In the genomic region with DNA sequence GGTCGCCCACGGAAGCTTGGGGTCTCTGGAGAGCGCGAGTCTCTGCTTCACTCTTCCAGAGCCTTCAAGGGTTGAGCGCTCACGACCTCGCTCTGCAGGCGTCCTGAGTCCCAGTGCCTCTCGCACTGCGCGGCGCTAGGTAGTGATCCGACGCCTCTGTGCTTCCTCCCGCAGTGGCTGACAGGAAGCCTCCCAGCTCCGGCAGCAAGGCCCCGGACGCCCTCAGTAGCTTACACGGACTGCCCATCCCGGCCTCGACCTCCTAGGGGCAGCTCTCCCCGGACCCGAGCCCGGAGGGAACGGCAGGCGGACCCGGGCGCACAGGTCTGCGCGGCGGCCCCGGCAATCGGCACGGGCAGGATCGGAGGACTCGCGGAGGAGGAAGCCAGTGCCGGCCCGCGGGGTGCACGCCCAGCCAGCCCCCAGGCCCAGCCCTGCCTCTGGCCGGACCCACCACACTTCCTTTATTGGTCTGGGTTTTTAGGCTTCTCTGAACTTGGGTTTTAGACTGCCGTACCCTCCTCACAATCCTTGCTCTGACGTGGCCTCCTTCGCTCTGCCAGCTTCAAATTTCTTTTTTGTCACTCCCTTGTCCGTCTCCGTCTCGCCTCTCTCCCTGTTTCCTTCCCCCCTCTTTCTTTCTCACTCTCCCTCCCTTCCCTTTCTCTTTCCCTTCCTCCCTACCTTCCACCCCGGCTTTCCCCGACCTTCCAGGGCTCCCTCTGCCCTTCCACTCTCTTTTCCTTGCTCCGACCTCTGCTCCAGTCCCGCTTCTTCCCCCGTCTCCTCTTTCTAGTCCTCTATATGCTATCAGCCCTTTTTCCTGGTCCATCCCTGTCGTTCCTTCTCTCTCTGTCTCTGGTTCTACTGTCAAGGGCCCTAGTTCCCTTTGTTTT, we compare ENCODE assay signal across 30 cellular contexts. TPM values are rescaled to one million over a fixed set of nuclear protein-coding genes. Genes with fewer than 3 reads are reported as not detected.
DNase-seq lines count a peak whose midpoint lies in the region; ATAC-seq and TF ChIP-seq lines count a peak whose summit lies in the region.
"Had no signal": no experiment of that assay in that cellular context is flagged by ENCODE, and none has a peak within 500 bp of the region (broad histone marks: within the 10 kb centered on the region; RNA-seq: fewer than 3 reads in every experiment).

No MANE protein-coding gene starts in this region.

- H3K4me1 ChIP-seq in GM23338 (ENCODE audit: insufficient read depth) (peaks cover 40% of the 10 kb centered on the region), iPS-18a (ENCODE audit: control insufficient read depth, low read depth, low read length) (peaks cover 7% of the 10 kb centered on the region)

- H3K36me3 ChIP-seq in GM23338 (ENCODE audit: insufficient read depth) (no peaks in the 10 kb centered on the region), iPS-18a (ENCODE audit: control insufficient read depth, low read depth, low read length) (no peaks in the 10 kb centered on the region)

- no peak overlapping the region for H3K9ac ChIP-seq in iPS-18a (ENCODE audit: low read length)

- H3K9me3 ChIP-seq in T-helper 17 cell (ENCODE audit: control insufficient read depth, low read length, poor library complexity, severe bottlenecking) = no peaks in the 10 kb centered on the region
- peaks cover 8% of the 10 kb centered on the region for H3K9me3 ChIP-seq in iPS-18a (ENCODE audit: control insufficient read depth, low read depth, low read length)

- H3K4me3 Mint-ChIP-seq in GM23338 = peak overlapping the region; percentile 74
- peak overlapping the region; percentile 1 for H3K4me3 Mint-ChIP-seq in T-helper 17 cell
- H3K4me3 Mint-ChIP-seq: activated CD8-positive, alpha-beta T cell treated with anti-CD3 and anti-CD28 coated beads for 36 hours; brain; IgD-negative memory B cell had no signal

- H3F3A ChIP-seq in GM23338 (replicated peaks; ENCODE audit: low read depth) = peaks cover 22% of the 10 kb centered on the region; the same call in 1 of the 2 replicates

- peaks cover 25% of the 10 kb centered on the region for H4K20me1 ChIP-seq in GM23338 (replicated peaks; ENCODE audit: insufficient read depth)

- H3K27ac ChIP-seq in GM23338 (ENCODE audit: low read depth) (no peak overlapping the region), iPS-18a (ENCODE audit: low read length) (no peak overlapping the region)
- H3K27ac ChIP-seq: HL-60, PC-9 had no signal

- H3K27me3 Mint-ChIP-seq in GM23338 (ENCODE audit: insufficient read depth, low read depth, poor library complexity) (peaks cover 90% of the 10 kb centered on the region), T-helper 17 cell (peaks cover 73% of the 10 kb centered on the region)

- ATAC-seq in GM23338 (peak; percentile 61), T-helper 17 cell (no peak), omental fat pad (ENCODE audit: low FRiP score) (peak; percentile 28), GM21381 (IDR thresholded peaks at IDR 0.05; ENCODE audit: unreplicated experiment) (no peak)
- ATAC-seq: activated CD8-positive, alpha-beta T cell treated with anti-CD3 and anti-CD28 coated beads for 36 hours; HCT116 had no signal

- TF ChIP-seq CTCF in GM23338 (conservative IDR thresholded peaks at IDR 0.05; ENCODE audit: low read depth in 2 of 2) (no peak), omental fat pad (IDR thresholded peaks at IDR 0.05) (no peak)

- DNase-seq in GM23338 (ENCODE audit: low spot score) = peak; percentile 84
- no peak for DNase-seq in T-helper 17 cell
- no peak for DNase-seq in omental fat pad (ENCODE audit: low spot score)
- DNase-seq in stimulated activated CD4-positive, alpha-beta T cell treated with anti-CD3 and anti-CD28 coated beads, Interleukin-2, amount 100 ng/mL, for 48 hours = no peak
- DNase-seq in T-helper 9 cell = no peak
- no peak for DNase-seq in kidney glomerular epithelial cell (lab: John Stamatoyannopoulos, UW)
- DNase-seq: ACHN; activated CD4-positive, alpha-beta T cell treated with anti-CD3 and anti-CD28 coated beads for 1 hour; activated CD8-positive, alpha-beta T cell treated with anti-CD3 and anti-CD28 coated beads for 36 hours; activated effector memory CD4-positive, alpha-beta T cell treated with Interleukin-2 at 50 U/mL for 16 hours; DMS79; NCI-H1092 treated with DMSO at 0.1 percent for 48 hours; NCI-H2029 treated with DMSO at 0.1 percent for 48 hours; NCI-H446 treated with DMSO at 0.1 percent for 48 hours; PC-9; SHP77 treated with DMSO at 0.1 percent for 48 hours; stimulated activated CD4-positive, alpha-beta T cell treated with anti-CD3 and anti-CD28 coated beads, Interleukin-4, amount 100 ng/mL, for 1 hour; stimulated activated naive CD4-positive, alpha-beta T cell had no signal

- no peaks in the 10 kb centered on the region for H3K36me3 Mint-ChIP-seq in GM23338 (ENCODE audit: low read depth)
- peaks cover 7% of the 10 kb centered on the region for H3K36me3 Mint-ChIP-seq in T-helper 17 cell (ENCODE audit: low read depth)
- H3K36me3 Mint-ChIP-seq: brain, IgD-negative memory B cell had no signal

- peak overlapping the region; percentile 94 for H2AFZ ChIP-seq in GM23338
- H2AFZ ChIP-seq: PC-9 had no signal

- peaks cover 39% of the 10 kb centered on the region for H3K4me1 Mint-ChIP-seq in GM23338
- peaks cover 2% of the 10 kb centered on the region for H3K4me1 Mint-ChIP-seq in T-helper 17 cell
- H3K4me1 Mint-ChIP-seq: brain had no signal

- H3K27ac Mint-ChIP-seq in GM23338 (no peak overlapping the region), T-helper 17 cell (no peak overlapping the region)
- H3K27ac Mint-ChIP-seq: activated CD8-positive, alpha-beta T cell treated with anti-CD3 and anti-CD28 coated beads for 36 hours; brain; IgD-negative memory B cell had no signal

- H3K79me2 ChIP-seq in GM23338 (replicated peaks; ENCODE audit: insufficient read depth) = no peaks in the 10 kb centered on the region

- no peaks in the 10 kb centered on the region; the same call in 2 of the 3 replicates for H3K9me3 Mint-ChIP-seq in GM23338
- H3K9me3 Mint-ChIP-seq: activated CD8-positive, alpha-beta T cell treated with anti-CD3 and anti-CD28 coated beads for 36 hours; IgD-negative memory B cell had no signal

- peak overlapping the region; percentile 62 for H3K4me3 ChIP-seq in GM23338
- H3K4me3 ChIP-seq in iPS-18a (ENCODE audit: low read length) = peak overlapping the region; percentile 56
- H3K4me3 ChIP-seq: lung, PC-9, smooth muscle cell had no signal

- H3K9me2 ChIP-seq in GM23338 (ENCODE audit: insufficient read depth) = no peaks in the 10 kb centered on the region

- H3K27me3 ChIP-seq in GM23338 (ENCODE audit: insufficient read depth) = peaks cover 99% of the 10 kb centered on the region
- peaks cover 100% of the 10 kb centered on the region for H3K27me3 ChIP-seq in iPS-18a (ENCODE audit: control insufficient read depth, insufficient read depth, low read length)

- peak overlapping the region; percentile 80 for H3K4me2 ChIP-seq in GM23338
- H3K4me2 ChIP-seq: PC-9, smooth muscle cell had no signal

TF ChIP-seq in GM23338, 12 proteins besides CTCF, POLR2A, EP300 and RAD21:
- TF ChIP-seq POLR2AphosphoS5 (IDR thresholded peaks at IDR 0.05; ENCODE audit: low read depth) (no peak), EZH2phosphoT487 (IDR thresholded peaks at IDR 0.05; ENCODE audit: unreplicated experiment) (no peak), EZH2 (IDR thresholded peaks at IDR 0.05; ENCODE audit: low read depth, unreplicated experiment) (peak; percentile 80), STAT1 (IDR thresholded peaks at IDR 0.05; ENCODE audit: unreplicated experiment) (no peak), CREB1 (CRISPR knock-in tag; IDR thresholded peaks at IDR 0.05; ENCODE audit: low read depth) (peak; percentile 57; the same call in 1 of the 2 replicates), JUNB (IDR thresholded peaks at IDR 0.05; ENCODE audit: unreplicated experiment) (no peak), ZNF331 (CRISPR knock-in tag; IDR thresholded peaks at IDR 0.05; ENCODE audit: low read depth) (no peak)
- TF ChIP-seq, protein P1, sequence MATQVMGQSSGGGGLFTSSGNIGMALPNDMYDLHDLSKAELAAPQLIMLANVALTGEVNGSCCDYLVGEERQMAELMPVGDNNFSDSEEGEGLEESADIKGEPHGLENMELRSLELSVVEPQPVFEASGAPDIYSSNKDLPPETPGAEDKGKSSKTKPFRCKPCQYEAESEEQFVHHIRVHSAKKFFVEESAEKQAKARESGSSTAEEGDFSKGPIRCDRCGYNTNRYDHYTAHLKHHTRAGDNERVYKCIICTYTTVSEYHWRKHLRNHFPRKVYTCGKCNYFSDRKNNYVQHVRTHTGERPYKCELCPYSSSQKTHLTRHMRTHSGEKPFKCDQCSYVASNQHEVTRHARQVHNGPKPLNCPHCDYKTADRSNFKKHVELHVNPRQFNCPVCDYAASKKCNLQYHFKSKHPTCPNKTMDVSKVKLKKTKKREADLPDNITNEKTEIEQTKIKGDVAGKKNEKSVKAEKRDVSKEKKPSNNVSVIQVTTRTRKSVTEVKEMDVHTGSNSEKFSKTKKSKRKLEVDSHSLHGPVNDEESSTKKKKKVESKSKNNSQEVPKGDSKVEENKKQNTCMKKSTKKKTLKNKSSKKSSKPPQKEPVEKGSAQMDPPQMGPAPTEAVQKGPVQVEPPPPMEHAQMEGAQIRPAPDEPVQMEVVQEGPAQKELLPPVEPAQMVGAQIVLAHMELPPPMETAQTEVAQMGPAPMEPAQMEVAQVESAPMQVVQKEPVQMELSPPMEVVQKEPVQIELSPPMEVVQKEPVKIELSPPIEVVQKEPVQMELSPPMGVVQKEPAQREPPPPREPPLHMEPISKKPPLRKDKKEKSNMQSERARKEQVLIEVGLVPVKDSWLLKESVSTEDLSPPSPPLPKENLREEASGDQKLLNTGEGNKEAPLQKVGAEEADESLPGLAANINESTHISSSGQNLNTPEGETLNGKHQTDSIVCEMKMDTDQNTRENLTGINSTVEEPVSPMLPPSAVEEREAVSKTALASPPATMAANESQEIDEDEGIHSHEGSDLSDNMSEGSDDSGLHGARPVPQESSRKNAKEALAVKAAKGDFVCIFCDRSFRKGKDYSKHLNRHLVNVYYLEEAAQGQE (IDR thresholded peaks at IDR 0.05; ENCODE audit: unreplicated experiment) = no peak
- TF ChIP-seq, protein P2, sequence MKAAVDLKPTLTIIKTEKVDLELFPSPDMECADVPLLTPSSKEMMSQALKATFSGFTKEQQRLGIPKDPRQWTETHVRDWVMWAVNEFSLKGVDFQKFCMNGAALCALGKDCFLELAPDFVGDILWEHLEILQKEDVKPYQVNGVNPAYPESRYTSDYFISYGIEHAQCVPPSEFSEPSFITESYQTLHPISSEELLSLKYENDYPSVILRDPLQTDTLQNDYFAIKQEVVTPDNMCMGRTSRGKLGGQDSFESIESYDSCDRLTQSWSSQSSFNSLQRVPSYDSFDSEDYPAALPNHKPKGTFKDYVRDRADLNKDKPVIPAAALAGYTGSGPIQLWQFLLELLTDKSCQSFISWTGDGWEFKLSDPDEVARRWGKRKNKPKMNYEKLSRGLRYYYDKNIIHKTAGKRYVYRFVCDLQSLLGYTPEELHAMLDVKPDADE (IDR thresholded peaks at IDR 0.05) = no peak

RNA-seq across cellular contexts. Expression of a gene that starts 9.1 kb away (rescaled TPM):
- total RNA-seq in GM23338 (2014; rRNA removed; shearing (Covaris generic)) = 0.14 TPM in 1 of 2 replicates, not detected in the other
- polyA plus RNA-seq in GM23338 (2016; fragmentation: Nextera tagmentation; extraction: Ambion mirVana) = not detected in 2 replicates
- total RNA-seq in T-helper 17 cell (not detected), omental fat pad (not detected)
- total RNA-seq: activated CD8-positive, alpha-beta T cell treated with anti-CD3 and anti-CD28 coated beads for 36 hours; cerebellum; PC-9; smooth muscle cell; temporal lobe had no signal
- polyA plus RNA-seq: BJ, IgD-negative memory B cell, keratinocyte, smooth muscle cell had no signal

Comparison
In these comparisons a context has a peak if more than half of its experiments do, and no peak if none do; other contexts are left out.
1. ATAC-seq: peak in GM23338 (single experiment) and omental fat pad (single experiment); none in T-helper 17 cell (single experiment) and GM21381 (single experiment).